Comparison of ENCODE assay signal across 8 cellular contexts in the genomic region with DNA sequence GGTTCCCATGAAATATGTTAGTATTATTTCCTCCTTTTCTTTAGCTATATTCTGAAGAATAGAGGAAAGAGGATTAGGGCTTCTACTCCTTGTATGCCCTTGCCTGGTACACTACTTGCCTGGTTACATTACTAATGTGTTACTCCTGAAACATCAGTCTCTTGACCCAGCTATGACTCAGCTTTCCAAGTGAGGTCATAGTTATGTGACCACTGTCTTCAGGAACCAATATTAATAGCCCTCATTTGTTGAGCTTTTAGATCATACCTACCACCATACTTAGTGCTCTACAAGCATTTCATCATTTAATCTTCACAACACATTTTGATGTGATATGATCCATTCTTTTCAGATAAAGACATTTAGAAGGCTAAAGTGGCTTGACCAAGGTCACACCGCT.
DNase-seq lines count a peak whose midpoint lies in the region; ATAC-seq and TF ChIP-seq lines count a peak whose summit lies in the region.

No MANE protein-coding gene starts in this region.

- H3K27me3 Mint-ChIP-seq in stimulated activated memory B cell treated with anti-CD40 and anti-IgM and Interleukin-4, amounts not matched to agents 10 μg/mL and 1 μg/mL and 100 μg/mL, for 72 hours: no peaks in the 10 kb centered on the region

- H3K4me1 Mint-ChIP-seq in stimulated activated memory B cell treated with anti-CD40 and anti-IgM and Interleukin-4, amounts not matched to agents 10 μg/mL and 1 μg/mL and 100 μg/mL, for 72 hours: peaks cover 18% of the 10 kb centered on the region

- TF ChIP-seq CTCF in choroid plexus epithelial cell (conservative IDR thresholded peaks at IDR 0.05; ENCODE audit: low read depth, low read length): no peak

- peak; percentile 59 for ATAC-seq in GM18909 (IDR thresholded peaks at IDR 0.05; ENCODE audit: poor library complexity, unreplicated experiment)
- peak; percentile 67 for ATAC-seq in HG03378 (IDR thresholded peaks at IDR 0.05; ENCODE audit: unreplicated experiment)
- peak; percentile 13 for ATAC-seq in stimulated activated memory B cell treated with anti-CD40 and anti-IgM and Interleukin-4, amounts not matched to agents 10 μg/mL and 1 μg/mL and 100 μg/mL, for 72 hours

- no peaks in the 10 kb centered on the region for H3K36me3 Mint-ChIP-seq in stimulated activated memory B cell treated with anti-CD40 and anti-IgM and Interleukin-4, amounts not matched to agents 10 μg/mL and 1 μg/mL and 100 μg/mL, for 72 hours

- DNase-seq in choroid plexus epithelial cell (ENCODE audit: low read depth): peak; percentile 80
- DNase-seq in nucleus accumbens (lab: John Stamatoyannopoulos, UW): no peak
- no peak for DNase-seq in HuH-7 (ENCODE audit: low spot score)
- DNase-seq in cerebellar cortex (ENCODE audit: low spot score): no peak
- DNase-seq in NCI-H1105 (lab: John Stamatoyannopoulos, UW): no peak

- peak overlapping the region; percentile 22 for H3K27ac Mint-ChIP-seq in stimulated activated memory B cell treated with anti-CD40 and anti-IgM and Interleukin-4, amounts not matched to agents 10 μg/mL and 1 μg/mL and 100 μg/mL, for 72 hours

- no peak overlapping the region for H3K4me3 ChIP-seq in choroid plexus epithelial cell (ENCODE audit: low read depth, low read length)

- H3K4me3 Mint-ChIP-seq in stimulated activated memory B cell treated with anti-CD40 and anti-IgM and Interleukin-4, amounts not matched to agents 10 μg/mL and 1 μg/mL and 100 μg/mL, for 72 hours: no peak overlapping the region

- H3K9me3 Mint-ChIP-seq in stimulated activated memory B cell treated with anti-CD40 and anti-IgM and Interleukin-4, amounts not matched to agents 10 μg/mL and 1 μg/mL and 100 μg/mL, for 72 hours: no peaks in the 10 kb centered on the region

Comparison
In these comparisons a context has a peak if more than half of its experiments do, and no peak if none do; other contexts are left out.
1. ATAC-seq: peak in every context shown above with its lines; median percentile 67 in HG03378; 59 in GM18909; 13 in stimulated activated memory B cell treated with anti-CD40 and anti-IgM and Interleukin-4, amounts not matched to agents 10 μg/mL and 1 μg/mL and 100 μg/mL, for 72 hours.